10 cellular contexts compared by ENCODE assay signal in the genomic region with DNA sequence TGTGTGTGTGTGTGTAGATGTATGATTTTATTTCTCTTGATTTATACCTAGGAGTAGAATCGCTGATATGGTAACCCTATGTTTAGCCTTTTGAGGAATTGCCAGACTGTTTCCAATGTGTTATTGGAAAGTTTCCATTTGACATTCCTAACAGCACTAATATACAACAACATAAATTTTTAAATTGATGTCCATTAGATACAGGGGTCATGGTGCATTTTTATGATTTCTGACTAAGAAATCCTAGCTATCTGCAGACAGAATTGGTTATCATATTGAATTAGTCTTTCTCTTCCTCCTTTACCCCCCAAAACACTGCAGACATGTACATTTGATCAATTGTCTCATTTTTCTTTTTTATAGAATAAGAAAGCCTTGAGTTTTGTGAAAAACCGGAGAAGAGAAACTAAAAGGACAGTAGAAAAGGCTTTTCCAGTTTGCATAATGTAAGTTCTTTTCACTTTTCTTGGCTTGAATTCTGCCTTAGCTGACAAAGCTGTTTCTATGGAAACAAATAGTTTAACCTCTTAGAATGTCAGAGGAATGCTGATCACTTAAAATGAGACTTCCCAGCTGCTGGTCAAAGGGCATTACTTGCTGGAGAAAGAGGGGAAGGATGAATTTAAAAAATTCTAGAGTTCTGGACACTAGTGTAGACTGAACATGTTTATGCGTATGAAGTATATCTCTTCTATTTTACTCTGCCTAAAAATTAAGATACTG. TPM values are rescaled to one million over a fixed set of nuclear protein-coding genes. Genes with fewer than 3 reads are reported as not detected.
DNase-seq lines count a peak whose midpoint lies in the region; ATAC-seq and TF ChIP-seq lines count a peak whose summit lies in the region.
"Had no signal": no experiment of that assay in that cellular context is flagged by ENCODE, and none has a peak within 500 bp of the region (broad histone marks: within the 10 kb centered on the region; RNA-seq: fewer than 3 reads in every experiment).

No MANE protein-coding gene starts in this region.

- H3K9me3 ChIP-seq in HAP-1: no peaks in the 10 kb centered on the region
- no peaks in the 10 kb centered on the region for H3K9me3 ChIP-seq in colonic mucosa
- no peaks in the 10 kb centered on the region for H3K9me3 ChIP-seq in skeletal muscle satellite cell (replicated peaks; ENCODE audit: low read length)

- TF ChIP-seq CTCF in colonic mucosa (IDR thresholded peaks at IDR 0.05): no peak

- H3K4me1 ChIP-seq in HAP-1: peaks cover 32% of the 10 kb centered on the region
- no peaks in the 10 kb centered on the region for H3K4me1 ChIP-seq in colonic mucosa
- H3K4me1 ChIP-seq in skeletal muscle satellite cell (ENCODE audit: control insufficient read depth, insufficient read depth, low read length): peaks cover 29% of the 10 kb centered on the region

- intact Hi-C loops in colonic mucosa (cut with DNase I): no loop called here

- H3K27ac ChIP-seq in colonic mucosa: peak overlapping the region; percentile 18

- H3K36me3 ChIP-seq in HAP-1 (replicated peaks) (no peaks in the 10 kb centered on the region), colonic mucosa (no peaks in the 10 kb centered on the region), skeletal muscle satellite cell (ENCODE audit: insufficient read depth, low read length) (peaks cover 5% of the 10 kb centered on the region)

- H3K9ac ChIP-seq in colonic mucosa (ENCODE audit: low read depth in 2 of 2, low read length in 2 of 2) (no peak overlapping the region), skeletal muscle satellite cell (ENCODE audit: low read depth, low read length) (peak overlapping the region; percentile 47)

- H3K4me3 ChIP-seq in HAP-1 (no peak overlapping the region), colonic mucosa (no peak overlapping the region), skeletal muscle satellite cell (ENCODE audit: low read length) (peak overlapping the region; percentile 30)

- no peaks in the 10 kb centered on the region for H3K27me3 ChIP-seq in HAP-1 (ENCODE audit: low read depth)
- no peaks in the 10 kb centered on the region for H3K27me3 ChIP-seq in colonic mucosa
- H3K27me3 ChIP-seq in skeletal muscle satellite cell (ENCODE audit: control insufficient read depth, insufficient read depth, low read length): no peaks in the 10 kb centered on the region

- in situ Hi-C loops in HAP-1 (cut with MboI; ENCODE audit: low sequenced_read_pairs): no loop called here

- ATAC-seq in GM21526 (IDR thresholded peaks at IDR 0.05; ENCODE audit: low FRiP score, unreplicated experiment): no peak
- no peak for ATAC-seq in GM19395 (IDR thresholded peaks at IDR 0.05; ENCODE audit: unreplicated experiment)

- H3K4me2 ChIP-seq in skeletal muscle satellite cell (ENCODE audit: low read length): peak overlapping the region; percentile 71

- DNase-seq in HAP-1 (ENCODE audit: low spot score in 2 of 2) (peak; percentile 45 to 92), colonic mucosa (no peak), kidney glomerular epithelial cell (lab: John Stamatoyannopoulos, UW) (peak; percentile 65), LoVo (ENCODE audit: low spot score) (no peak)
- no peak for DNase-seq in activated T-cell treated with anti-CD3 and anti-CD28 coated beads, Interleukin-2, amount 50 U/mL, for 1 hour
- DNase-seq: NCI-H1694 treated with DMSO at 0.1 percent for 48 hours; stimulated activated CD4-positive, alpha-beta T cell treated with anti-CD3 and anti-CD28 coated beads, Interleukin-15, amount 100 ng/mL, for 24 hours had no signal

RNA-seq across cellular contexts. Expression of gene PALS1, which starts 28.3 kb away (rescaled TPM):
- total RNA-seq in colonic mucosa: 10 to 100 TPM; 35.5 to 45.2 TPM
- total RNA-seq in skeletal muscle satellite cell (2012; rRNA removed): 16.2 and 18.6 TPM in 2 replicates

Comparison
In these comparisons a context has a peak if more than half of its experiments do, and no peak if none do; other contexts are left out.
1. DNase-seq: peak in HAP-1 (2 of 2) and kidney glomerular epithelial cell (single experiment); none in colonic mucosa (single experiment), LoVo (single experiment) and activated T-cell treated with anti-CD3 and anti-CD28 coated beads, Interleukin-2, amount 50 U/mL, for 1 hour (single experiment).